In genomic region chr2:86297382-86298147, GRCh38 we compare ENCODE assay signal across 9 cellular contexts. TPM values are rescaled to one million over a fixed set of nuclear protein-coding genes. Genes with fewer than 3 reads are reported as not detected.
A peak's percentile ranks its signal among the peaks of the same experiment; 100 is the strongest.
DNase-seq lines count a peak whose midpoint lies in the region; ATAC-seq, FAIRE-seq and TF ChIP-seq lines count a peak whose summit lies in the region.
"Had no signal": no experiment of that assay in that cellular context is flagged by ENCODE, and none has a peak within 500 bp of the region (broad histone marks: within the 10 kb centered on the region; RNA-seq: fewer than 3 reads in every experiment).

No MANE protein-coding gene starts in this region.

- intact Hi-C loops in right cardiac atrium (cut with DNase I) = loop anchor here in 2 of 4 donors (5.0 to 10.0 kb wide), 3 partner anchors 73 to 75 kb away; no protein-coding TSS in a partner anchor

- peaks cover 14% of the 10 kb centered on the region for H3K4me1 ChIP-seq in right cardiac atrium (ENCODE audit: control insufficient read depth, insufficient read depth, low read length)

- peak; percentile 56; the same call in 1 of the 2 replicates for TF ChIP-seq CTCF in WERI-Rb-1 (IDR thresholded peaks at IDR 0.05; ENCODE audit: low read depth, low read length)

- H3K27ac ChIP-seq in WERI-Rb-1 (no peak overlapping the region), right cardiac atrium (ENCODE audit: low read length) (no peak overlapping the region)

- in situ Hi-C loops in ACHN (cut with HindIII; ENCODE audit: low pct_ligation_motif_present, low pct_unique_long_range_greater_than_20kb, low sequenced_read_pairs) = no loop called here

- H3K27me3 ChIP-seq in WERI-Rb-1 (ENCODE audit: insufficient read depth, low read depth, severe bottlenecking) (no peaks in the 10 kb centered on the region), right cardiac atrium (ENCODE audit: control insufficient read depth, insufficient read depth) (no peaks in the 10 kb centered on the region)

- no peak overlapping the region for H3K4me3 ChIP-seq in WERI-Rb-1 (ENCODE audit: low read depth, low read length)
- no peak overlapping the region for H3K4me3 ChIP-seq in right cardiac atrium (ENCODE audit: low read length)

- peak; percentile 52 for FAIRE-seq in GM18507 (lab: Jason Lieb, UNC)
- no peak for FAIRE-seq in GM12892 (lab: Jason Lieb, UNC)

- peak; percentile 38 for DNase-seq in ACHN
- DNase-seq in GM18507 (ENCODE audit: extremely low spot score, insufficient read length, low read depth) = no peak
- DNase-seq in WERI-Rb-1 = peak; percentile 42
- DNase-seq in right cardiac atrium = no peak
- DNase-seq in GM12892 (ENCODE audit: insufficient read length) = no peak
- no peak for DNase-seq in HuH-7.5 (ENCODE audit: low spot score)
- DNase-seq: cerebellar nuclear complex had no signal

- ATAC-seq in right cardiac atrium (peak; percentile 31 to 63), HG02885 (IDR thresholded peaks at IDR 0.05; ENCODE audit: poor library complexity, unreplicated experiment) (no peak), HG03342 (IDR thresholded peaks at IDR 0.05; ENCODE audit: unreplicated experiment) (no peak)

- WGBS in right cardiac atrium = 58% methylated on average over 5 of the region's 5 CpGs

- H3K9me3 ChIP-seq in WERI-Rb-1 (ENCODE audit: severe bottlenecking) = no peaks in the 10 kb centered on the region
- no peaks in the 10 kb centered on the region for H3K9me3 ChIP-seq in right cardiac atrium (ENCODE audit: control insufficient read depth, low read length)

- no peaks in the 10 kb centered on the region for H3K36me3 ChIP-seq in WERI-Rb-1

- TF ChIP-seq POLR2A in GM12892 (IDR thresholded peaks at IDR 0.05; ENCODE audit: low read depth, low read length) = no peak

RNA-seq across cellular contexts. Expression of gene REEP1, which starts 39.9 kb away (rescaled TPM):
- total RNA-seq in right cardiac atrium = 10 to 100 TPM; 22.5 to 34.4 (median 26.7) TPM
- polyA plus RNA-seq in right cardiac atrium = 16.5 TPM
- 0.42 TPM for polyA plus RNA-seq in GM12892 (2012; ENCODE audit: missing spikeins)

Comparison
In these comparisons a context has a peak if more than half of its experiments do, and no peak if none do; other contexts are left out.
1. DNase-seq: peak in ACHN (single experiment) and WERI-Rb-1 (single experiment); none in GM18507 (single experiment), right cardiac atrium (0 of 3), GM12892 (single experiment) and HuH-7.5 (single experiment).
2. ATAC-seq: peak in right cardiac atrium (2 of 2); none in HG02885 (single experiment) and HG03342 (single experiment).